In the genomic region with DNA sequence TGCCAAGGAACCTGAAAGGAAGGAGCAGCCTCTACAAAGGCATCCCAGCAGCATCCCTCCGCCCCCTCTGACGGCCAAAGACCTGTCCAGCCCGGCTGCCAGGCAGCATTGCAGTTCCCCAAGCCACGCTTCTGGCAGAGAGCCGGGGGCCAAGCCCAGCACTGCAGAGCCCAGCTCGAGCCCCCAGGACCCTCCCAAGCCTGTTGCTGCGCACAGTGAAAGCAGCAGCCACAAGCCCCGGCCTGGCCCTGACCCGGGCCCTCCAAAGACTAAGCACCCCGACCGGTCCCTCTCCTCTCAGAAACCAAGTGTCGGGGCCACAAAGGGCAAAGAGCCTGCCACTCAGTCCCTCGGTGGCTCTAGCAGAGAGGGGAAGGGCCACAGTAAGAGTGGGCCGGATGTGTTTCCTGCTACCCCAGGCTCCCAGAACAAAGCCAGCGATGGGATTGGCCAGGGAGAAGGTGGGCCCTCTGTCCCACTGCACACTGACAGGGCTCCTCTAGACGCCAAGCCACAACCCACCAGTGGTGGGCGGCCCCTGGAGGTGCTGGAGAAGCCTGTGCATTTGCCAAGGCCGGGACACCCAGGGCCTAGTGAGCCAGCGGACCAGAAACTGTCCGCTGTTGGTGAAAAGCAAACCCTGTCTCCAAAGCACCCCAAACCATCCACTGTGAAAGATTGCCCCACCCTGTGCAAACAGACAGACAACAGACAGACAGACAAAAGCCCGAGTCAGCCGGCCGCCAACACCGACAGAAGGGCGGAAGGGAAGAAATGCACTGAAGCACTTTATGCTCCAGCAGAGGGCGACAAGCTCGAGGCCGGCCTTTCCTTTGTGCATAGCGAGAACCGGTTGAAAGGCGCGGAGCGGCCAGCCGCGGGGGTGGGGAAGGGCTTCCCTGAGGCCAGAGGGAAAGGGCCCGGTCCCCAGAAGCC, we compare ENCODE assay signal across 8 cellular contexts. TPM values are rescaled to one million over a fixed set of nuclear protein-coding genes. Genes with fewer than 3 reads are reported as not detected.
DNase-seq lines count a peak whose midpoint lies in the region; ATAC-seq lines count a peak whose summit lies in the region.

No MANE protein-coding gene starts in this region.

- POLR2A ChIA-PET in activated CD4-positive, alpha-beta T cell treated with anti-CD3 and anti-CD28 coated beads for 36 hours (lab: Charles Lee), result interaction anchor here (0.6 to 1.8 kb wide), 2 partner anchors 41 to 1096 kb away, joined by 6 to 7 read pairs; no protein-coding TSS in a partner anchor

- H3K9me3 Mint-ChIP-seq in activated CD4-positive, alpha-beta T cell treated with anti-CD3 and anti-CD28 coated beads for 36 hours (ENCODE audit: low read depth), result no peaks in the 10 kb centered on the region

- peak overlapping the region; percentile 74 for H3K4me3 Mint-ChIP-seq in activated CD4-positive, alpha-beta T cell treated with anti-CD3 and anti-CD28 coated beads for 36 hours

- no peaks in the 10 kb centered on the region for H3K27me3 Mint-ChIP-seq in activated CD4-positive, alpha-beta T cell treated with anti-CD3 and anti-CD28 coated beads for 36 hours

- ATAC-seq in GM19397 (IDR thresholded peaks at IDR 0.05; ENCODE audit: unreplicated experiment) (peak; percentile 89), HG03575 (IDR thresholded peaks at IDR 0.05; ENCODE audit: extremely low read depth, insufficient number of reproducible peaks, low FRiP score, unreplicated experiment) (peak; percentile 71)
- peak; percentile 76 for ATAC-seq in activated CD4-positive, alpha-beta T cell treated with anti-CD3 and anti-CD28 coated beads for 36 hours

- CTCF ChIA-PET in activated CD4-positive, alpha-beta T cell treated with anti-CD3 and anti-CD28 coated beads for 36 hours (lab: Charles Lee), result interaction anchor here (0.6 to 16.7 kb wide), 12 partner anchors 9 to 1115 kb away, joined by 3 to 276 read pairs (median 4); no protein-coding TSS in a partner anchor

- peak overlapping the region; percentile 97 for H3K27ac Mint-ChIP-seq in activated CD4-positive, alpha-beta T cell treated with anti-CD3 and anti-CD28 coated beads for 36 hours

- DNase-seq in AG08395 (ENCODE audit: low spot score) (peak; percentile 69), cerebellum (ENCODE audit: low spot score) (peak; percentile 62), left kidney (ENCODE audit: low read depth, low spot score) (peak; percentile 96), NCI-H226 (no peak)
- DNase-seq in activated CD4-positive, alpha-beta T cell treated with anti-CD3 and anti-CD28 coated beads for 36 hours, result peak; percentile 89
- peak; percentile 57 to 60 for DNase-seq in stimulated activated CD4-positive, alpha-beta T cell treated with anti-CD3 and anti-CD28 coated beads, Interleukin-1b, Interleukin-23, amount 100 ng/mL, for 4 hours (ENCODE audit: low read depth in 2 of 2)

- intact Hi-C loops in activated CD4-positive, alpha-beta T cell treated with anti-CD3 and anti-CD28 coated beads for 36 hours (cut with DNase I, micrococcal nuclease), result loop anchor here (1.0 to 10.0 kb wide), 4 partner anchors 44 to 1087 kb away; partner anchors contain the start of gene PIK3R1 (in 1 of the 2)

- peaks cover 57% of the 10 kb centered on the region for H3K4me1 Mint-ChIP-seq in activated CD4-positive, alpha-beta T cell treated with anti-CD3 and anti-CD28 coated beads for 36 hours

- H3K36me3 Mint-ChIP-seq in activated CD4-positive, alpha-beta T cell treated with anti-CD3 and anti-CD28 coated beads for 36 hours (ENCODE audit: low read depth), result peaks cover 30% of the 10 kb centered on the region

RNA-seq across cellular contexts. Expression of gene CD180, which starts 30.8 kb away (rescaled TPM):
- total RNA-seq in activated CD4-positive, alpha-beta T cell treated with anti-CD3 and anti-CD28 coated beads for 36 hours, result under 1 TPM in 1 of 2 experiments, not detected in 1; 0.12 TPM
- 0.64 TPM for total RNA-seq in cerebellum
